ENCODE assay signal across 16 cellular contexts in genomic region chr6:116012471-116012949, GRCh38. TPM values are rescaled to one million over a fixed set of nuclear protein-coding genes. Genes with fewer than 3 reads are reported as not detected.
DNase-seq lines count a peak whose midpoint lies in the region; ATAC-seq and TF ChIP-seq lines count a peak whose summit lies in the region.
"Had no signal": no experiment of that assay in that cellular context is flagged by ENCODE, and none has a peak within 500 bp of the region (broad histone marks: within the 10 kb centered on the region; RNA-seq: fewer than 3 reads in every experiment).

No MANE protein-coding gene starts in this region.

- peak; percentile 27 for DNase-seq in Daoy (ENCODE audit: low read depth)
- peak; percentile 19 for DNase-seq in NCI-H69 (lab: John Stamatoyannopoulos, UW)
- DNase-seq in epithelial cell of prostate (ENCODE audit: low read depth, low spot score), result no peak
- DNase-seq in mucosa of descending colon, result no peak
- no peak for DNase-seq in activated naive CD4-positive, alpha-beta T cell (lab: John Stamatoyannopoulos, UW)
- no peak for DNase-seq in activated CD4-positive, alpha-beta T cell treated with anti-CD3 and anti-CD28 coated beads, Interleukin-2, amount 50 U/mL, for 48 hours
- DNase-seq: activated CD4-positive, alpha-beta memory T cell treated with anti-CD3 and anti-CD28 coated beads for 36 hours; adrenal gland; Kasumi-1; NCI-H187 treated with DMSO at 0.1 percent for 48 hours; NCI-H510A treated with DMSO at 0.1 percent for 48 hours; stimulated activated naive CD8-positive, alpha-beta T cell treated with anti-CD3 and anti-CD28 coated beads, Interleukin-15, amount 100 ng/mL, for 72 hours; uterus had no signal

- H3K4me3 Mint-ChIP-seq in stimulated activated memory B cell treated with anti-CD40 and anti-IgM and Interleukin-4, amounts not matched to agents 10 μg/mL and 1 μg/mL and 100 μg/mL, for 72 hours, result no peak overlapping the region
- H3K4me3 Mint-ChIP-seq: activated CD4-positive, alpha-beta memory T cell treated with anti-CD3 and anti-CD28 coated beads for 36 hours; stimulated activated naive CD8-positive, alpha-beta T cell treated with anti-CD3 and anti-CD28 coated beads, Interleukin-15, amount 100 ng/mL, for 72 hours had no signal

- H3K9me3 ChIP-seq in mucosa of descending colon, result no peaks in the 10 kb centered on the region
- H3K9me3 ChIP-seq: adrenal gland, prostate gland, uterus had no signal

- ATAC-seq in mucosa of descending colon (peak; percentile 52), HG03460 (IDR thresholded peaks at IDR 0.05; ENCODE audit: unreplicated experiment) (no peak)
- ATAC-seq in stimulated activated memory B cell treated with anti-CD40 and anti-IgM and Interleukin-4, amounts not matched to agents 10 μg/mL and 1 μg/mL and 100 μg/mL, for 72 hours, result no peak
- ATAC-seq: stimulated activated naive CD8-positive, alpha-beta T cell treated with anti-CD3 and anti-CD28 coated beads, Interleukin-15, amount 100 ng/mL, for 72 hours had no signal

- H3K27ac ChIP-seq in epithelial cell of prostate, result peak overlapping the region; percentile 50
- H3K27ac ChIP-seq: adrenal gland, prostate gland, uterus had no signal

- peaks cover 6% of the 10 kb centered on the region for H3K36me3 Mint-ChIP-seq in stimulated activated memory B cell treated with anti-CD40 and anti-IgM and Interleukin-4, amounts not matched to agents 10 μg/mL and 1 μg/mL and 100 μg/mL, for 72 hours
- H3K36me3 Mint-ChIP-seq: activated CD4-positive, alpha-beta memory T cell treated with anti-CD3 and anti-CD28 coated beads for 36 hours had no signal

- no peak overlapping the region for H3K4me3 ChIP-seq in mucosa of descending colon
- H3K4me3 ChIP-seq: adrenal gland, prostate gland, uterus had no signal

- intact Hi-C loops in mucosa of descending colon (cut with DNase I, micrococcal nuclease), result loop anchor here (5.0 kb wide), 2 partner anchors 50 to 85 kb away; partner anchors contain the start of gene FRK (in 1 of the 2)

- no peak for TF ChIP-seq CTCF in mucosa of descending colon (IDR thresholded peaks at IDR 0.05)

- peaks cover 44% of the 10 kb centered on the region for H3K4me1 Mint-ChIP-seq in stimulated activated memory B cell treated with anti-CD40 and anti-IgM and Interleukin-4, amounts not matched to agents 10 μg/mL and 1 μg/mL and 100 μg/mL, for 72 hours

- no peaks in the 10 kb centered on the region for H3K27me3 Mint-ChIP-seq in stimulated activated memory B cell treated with anti-CD40 and anti-IgM and Interleukin-4, amounts not matched to agents 10 μg/mL and 1 μg/mL and 100 μg/mL, for 72 hours

- no peaks in the 10 kb centered on the region for H3K36me3 ChIP-seq in mucosa of descending colon (ENCODE audit: low read depth)
- H3K36me3 ChIP-seq: adrenal gland, prostate gland, uterus had no signal

- peaks cover 17% of the 10 kb centered on the region for H3K4me1 ChIP-seq in mucosa of descending colon (ENCODE audit: low read depth)
- H3K4me1 ChIP-seq: prostate gland, uterus had no signal

- no peak overlapping the region for H3K27ac Mint-ChIP-seq in stimulated activated memory B cell treated with anti-CD40 and anti-IgM and Interleukin-4, amounts not matched to agents 10 μg/mL and 1 μg/mL and 100 μg/mL, for 72 hours
- H3K27ac Mint-ChIP-seq: activated CD4-positive, alpha-beta memory T cell treated with anti-CD3 and anti-CD28 coated beads for 36 hours; stimulated activated naive CD8-positive, alpha-beta T cell treated with anti-CD3 and anti-CD28 coated beads, Interleukin-15, amount 100 ng/mL, for 72 hours had no signal

- H3K9me3 Mint-ChIP-seq in stimulated activated memory B cell treated with anti-CD40 and anti-IgM and Interleukin-4, amounts not matched to agents 10 μg/mL and 1 μg/mL and 100 μg/mL, for 72 hours, result no peaks in the 10 kb centered on the region
- H3K9me3 Mint-ChIP-seq: activated CD4-positive, alpha-beta memory T cell treated with anti-CD3 and anti-CD28 coated beads for 36 hours; stimulated activated naive CD8-positive, alpha-beta T cell treated with anti-CD3 and anti-CD28 coated beads, Interleukin-15, amount 100 ng/mL, for 72 hours had no signal

RNA-seq across cellular contexts. Expression of gene FRK, which starts 48.2 kb away (rescaled TPM):
- total RNA-seq in Daoy (2014; rRNA removed; shearing (Covaris generic)), result 0.21 and 0.57 TPM in 2 replicates
- total RNA-seq in mucosa of descending colon, result 10 to 100 TPM in 2 of 3 donors, 1 to 10 TPM in 1; 8.0 to 25.8 (median 23.2) TPM

Comparison
In these comparisons a context has a peak if more than half of its experiments do, and no peak if none do; other contexts are left out.
1. DNase-seq: peak in Daoy (single experiment) and NCI-H69 (single experiment); none in epithelial cell of prostate (single experiment), mucosa of descending colon (0 of 3), activated naive CD4-positive, alpha-beta T cell (0 of 4) and activated CD4-positive, alpha-beta T cell treated with anti-CD3 and anti-CD28 coated beads, Interleukin-2, amount 50 U/mL, for 48 hours (0 of 2).